26 cellular contexts compared by ENCODE assay signal in genomic region chr9:14079440-14079839, GRCh38.
"Had no signal": no experiment of that assay in that cellular context is flagged by ENCODE, and none has a peak within 500 bp of the region (broad histone marks: within the 10 kb centered on the region; RNA-seq: fewer than 3 reads in every experiment).

No MANE protein-coding gene starts in this region.

- H3K4me1 Mint-ChIP-seq: naive thymus-derived CD8-positive, alpha-beta T cell; stimulated activated naive CD8-positive, alpha-beta T cell treated with anti-CD3 and anti-CD28 coated beads, Interleukin-15, amount 100 ng/mL, for 72 hours had no signal

- DNase-seq: colonic mucosa; effector CD8-positive, alpha-beta T cell; endodermal cell; foreskin fibroblast; gastrocnemius medialis; head of caudate nucleus; left lung; mesenchymal stem cell; naive thymus-derived CD8-positive, alpha-beta T cell; right lobe of liver; small intestine; stimulated activated CD4-positive, alpha-beta T cell treated with anti-CD3 and anti-CD28 coated beads, Interleukin-15, amount 100 ng/mL, for 24 hours; stimulated activated CD4-positive, alpha-beta T cell treated with anti-CD3 and anti-CD28 coated beads, Interleukin-2, amount 100 ng/mL, for 48 hours; stimulated activated naive CD4-positive, alpha-beta T cell; stimulated activated naive CD8-positive, alpha-beta T cell treated with anti-CD3 and anti-CD28 coated beads, Interleukin-15, amount 100 ng/mL, for 72 hours; transverse colon; upper lobe of right lung; uterus had no signal

- H3K4me3 ChIP-seq: colonic mucosa, gastrocnemius medialis, left lung, right lobe of liver, suprapubic skin, transverse colon, upper lobe of right lung, uterus had no signal

- ATAC-seq: esophagus mucosa; gastrocnemius medialis; left lung; naive thymus-derived CD8-positive, alpha-beta T cell; right lobe of liver; stimulated activated naive CD8-positive, alpha-beta T cell treated with anti-CD3 and anti-CD28 coated beads, Interleukin-15, amount 100 ng/mL, for 72 hours; upper lobe of right lung had no signal

- H3K4me3 Mint-ChIP-seq: dendritic cell treated with granulocyte-macrophage colony-stimulating factor and Interleukin-4, amounts not matched to agents 40 ng/mL and 50 ng/mL, for 4 days; endodermal cell; naive thymus-derived CD8-positive, alpha-beta T cell; neural crest cell; stimulated activated naive CD8-positive, alpha-beta T cell treated with anti-CD3 and anti-CD28 coated beads, Interleukin-15, amount 100 ng/mL, for 72 hours had no signal

- H3K9me3 Mint-ChIP-seq: dendritic cell treated with granulocyte-macrophage colony-stimulating factor and Interleukin-4, amounts not matched to agents 40 ng/mL and 50 ng/mL, for 4 days; endodermal cell had no signal

- H3K4me1 ChIP-seq: colonic mucosa, gastrocnemius medialis, left lung, parathyroid adenoma, right lobe of liver, suprapubic skin, transverse colon, upper lobe of right lung, uterus had no signal

- H3K36me3 Mint-ChIP-seq: naive thymus-derived CD8-positive, alpha-beta T cell had no signal

- H3K27ac ChIP-seq: colonic mucosa, epithelial cell of prostate, gastrocnemius medialis, left lung, neutrophil, parathyroid adenoma, right lobe of liver, suprapubic skin, transverse colon, upper lobe of right lung, uterus had no signal

- H3K27me3 Mint-ChIP-seq: dendritic cell treated with granulocyte-macrophage colony-stimulating factor and Interleukin-4, amounts not matched to agents 40 ng/mL and 50 ng/mL, for 4 days; stimulated activated naive CD8-positive, alpha-beta T cell treated with anti-CD3 and anti-CD28 coated beads, Interleukin-15, amount 100 ng/mL, for 72 hours had no signal

- H3K9me3 ChIP-seq: colonic mucosa, gastrocnemius medialis, left lung, neutrophil, right lobe of liver, suprapubic skin, transverse colon, upper lobe of right lung, uterus had no signal

- H3K27me3 ChIP-seq: colonic mucosa, gastrocnemius medialis, left lung, neutrophil, right lobe of liver, suprapubic skin, transverse colon, upper lobe of right lung, uterus had no signal

- H3K36me3 ChIP-seq: colonic mucosa, gastrocnemius medialis, left lung, neutrophil, right lobe of liver, suprapubic skin, transverse colon, upper lobe of right lung, uterus had no signal

- H3K27ac Mint-ChIP-seq: dendritic cell treated with granulocyte-macrophage colony-stimulating factor and Interleukin-4, amounts not matched to agents 40 ng/mL and 50 ng/mL, for 4 days; naive thymus-derived CD8-positive, alpha-beta T cell; progenitor cell of endocrine pancreas had no signal
